In the genomic region with DNA sequence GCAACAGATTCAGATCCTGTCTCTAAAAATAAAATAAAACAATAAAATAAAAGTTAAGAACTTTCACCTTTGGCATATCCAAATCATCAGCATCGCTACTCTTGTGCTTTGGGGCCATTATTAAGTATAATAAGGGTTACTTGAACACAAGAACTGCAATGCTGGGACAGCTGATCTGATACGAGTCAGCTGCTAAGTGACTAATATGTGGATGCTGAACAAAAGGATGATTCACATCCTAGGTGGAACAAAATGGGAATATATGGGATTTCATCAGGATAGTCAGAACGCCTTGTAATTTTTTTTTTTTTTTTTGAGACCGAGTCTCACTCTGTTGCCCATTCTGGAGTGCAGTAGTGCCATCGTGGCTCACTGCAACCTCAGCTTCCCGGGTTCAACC, we compare ENCODE assay signal across 15 cellular contexts. TPM values are rescaled to one million over a fixed set of nuclear protein-coding genes. Genes with fewer than 3 reads are reported as not detected.
DNase-seq lines count a peak whose midpoint lies in the region; ATAC-seq and TF ChIP-seq lines count a peak whose summit lies in the region.
"Had no signal": no experiment of that assay in that cellular context is flagged by ENCODE, and none has a peak within 500 bp of the region (broad histone marks: within the 10 kb centered on the region; RNA-seq: fewer than 3 reads in every experiment).

No MANE protein-coding gene starts in this region.

- H3K9me3 ChIP-seq in GM23248 (ENCODE audit: low read depth) (no peaks in the 10 kb centered on the region), RWPE2 (ENCODE audit: severe bottlenecking) (no peaks in the 10 kb centered on the region), testis (no peaks in the 10 kb centered on the region), left ventricle myocardium inferior (replicated peaks) (no peaks in the 10 kb centered on the region)
- H3K9me3 ChIP-seq: ascending aorta, right atrium auricular region, stomach had no signal

- ATAC-seq in RWPE2 (ENCODE audit: low read depth) = peak; percentile 95

- no peak overlapping the region for H3K4me2 ChIP-seq in GM23248 (ENCODE audit: unreplicated experiment)

- no peaks in the 10 kb centered on the region for H3K9me2 ChIP-seq in GM23248 (ENCODE audit: insufficient read depth)

- H3K27ac ChIP-seq in GM23248 (no peak overlapping the region), RWPE2 (ENCODE audit: poor library complexity, severe bottlenecking) (peak overlapping the region; percentile 17), testis (no peak overlapping the region), left ventricle myocardium inferior (replicated peaks) (no peak overlapping the region)
- H3K27ac ChIP-seq: ascending aorta, right atrium auricular region, stomach had no signal

- intact Hi-C loops in testis (cut with DNase I; ENCODE audit: low total_unique reads) = no loop called here
- intact Hi-C loops in left ventricle myocardium inferior (cut with micrococcal nuclease) = no loop called here

- no peak overlapping the region for H3K9ac ChIP-seq in GM23248

- peak; percentile 79 for DNase-seq in GM23248
- DNase-seq in RWPE2 (ENCODE audit: low spot score) = no peak
- peak; percentile 49 for DNase-seq in fibroblast of gingiva (ENCODE audit: low read depth)
- peak; percentile 50 for DNase-seq in retinal pigment epithelial cell (ENCODE audit: low read depth)
- DNase-seq in testis = no peak
- DNase-seq in activated effector memory CD4-positive, alpha-beta T cell treated with anti-CD3 and anti-CD28 coated beads, Interleukin-2, amount 50 U/mL, for 16 hours = no peak
- no peak for DNase-seq in left ventricle myocardium inferior
- DNase-seq: activated CD4-positive, CD25-positive, alpha-beta regulatory T cell; activated T-cell treated with anti-CD3 and anti-CD28 coated beads for 4 hours; Calu3; NCI-H1417 treated with DMSO at 0.1 percent for 48 hours; NCI-H748 treated with DMSO at 0.1 percent for 48 hours; stomach had no signal

- TF ChIP-seq CTCF in RWPE2 (IDR thresholded peaks at IDR 0.05; ENCODE audit: poor library complexity, severe bottlenecking) (no peak), retinal pigment epithelial cell (conservative IDR thresholded peaks at IDR 0.05; ENCODE audit: low read depth, low read length) (no peak), testis (IDR thresholded peaks at IDR 0.05) (no peak), left ventricle myocardium inferior (IDR thresholded peaks at IDR 0.05; ENCODE audit: borderline replicate concordance) (no peak)

- H3F3A ChIP-seq in GM23248 (ENCODE audit: insufficient read depth) = peaks cover 8% of the 10 kb centered on the region; the same call in 1 of the 2 replicates

- H3K36me3 ChIP-seq in GM23248 (ENCODE audit: low read depth) (no peaks in the 10 kb centered on the region), RWPE2 (ENCODE audit: low read depth) (peaks cover 88% of the 10 kb centered on the region), testis (ENCODE audit: low read depth, missing control alignments) (no peaks in the 10 kb centered on the region), left ventricle myocardium inferior (no peaks in the 10 kb centered on the region)
- H3K36me3 ChIP-seq: ascending aorta, right atrium auricular region, stomach had no signal

- H3K4me1 ChIP-seq in GM23248 (ENCODE audit: insufficient read depth) = 0 out of 2 replicates have a peak, but pooled peaks cover 3% of the 10 kb centered on the region
- peaks cover 8% of the 10 kb centered on the region for H3K4me1 ChIP-seq in RWPE2 (ENCODE audit: insufficient read depth, poor library complexity, severe bottlenecking)
- no peaks in the 10 kb centered on the region for H3K4me1 ChIP-seq in testis
- H3K4me1 ChIP-seq in left ventricle myocardium inferior = no peaks in the 10 kb centered on the region
- H3K4me1 ChIP-seq: ascending aorta, right atrium auricular region, stomach had no signal

- TF ChIP-seq POLR2A in testis (IDR thresholded peaks at IDR 0.05) = no peak

- H4K20me1 ChIP-seq in GM23248 (ENCODE audit: insufficient read depth) = no peaks in the 10 kb centered on the region

- H2AFZ ChIP-seq in GM23248 = no peak overlapping the region

- H3K79me2 ChIP-seq in GM23248 (ENCODE audit: insufficient read depth) = peaks cover 14% of the 10 kb centered on the region; the same call in 1 of the 2 replicates

- H3K27me3 ChIP-seq in GM23248 (replicated peaks; ENCODE audit: insufficient read depth) (no peaks in the 10 kb centered on the region), RWPE2 (ENCODE audit: insufficient read depth, poor library complexity, severe bottlenecking) (no peaks in the 10 kb centered on the region), testis (no peaks in the 10 kb centered on the region), left ventricle myocardium inferior (ENCODE audit: low read depth) (no peaks in the 10 kb centered on the region)
- H3K27me3 ChIP-seq: ascending aorta, right atrium auricular region, stomach had no signal

- whole genome bisulfite sequencing in GM23248 (ENCODE audit: low coverage in 1 of 2, low lambda C conversion rate in 2 of 2, missing lambda C conversion rate in 2 of 2), 2 experiments = 61 to 65% methylated on average over 6 of the region's 6 CpGs
- WGBS in testis, 2 donors = 94% methylated on average over 6 of the region's 6 CpGs

- in situ Hi-C loops in GM23248 (cut with MboI) = no loop called here

- no peak overlapping the region for H3K4me3 ChIP-seq in GM23248
- H3K4me3 ChIP-seq in RWPE2 (ENCODE audit: severe bottlenecking) = no peak overlapping the region
- H3K4me3 ChIP-seq in retinal pigment epithelial cell (ENCODE audit: low read length) = no peak overlapping the region
- H3K4me3 ChIP-seq in testis = no peak overlapping the region
- no peak overlapping the region for H3K4me3 ChIP-seq in left ventricle myocardium inferior
- H3K4me3 ChIP-seq: ascending aorta, right atrium auricular region, stomach had no signal

RNA-seq across cellular contexts. Expression of a gene that starts 29.7 kb away (rescaled TPM):
- 9.4 and 23.4 TPM in 2 replicates for total RNA-seq in GM23248 (2014; rRNA removed; shearing (Covaris generic))
- polyA plus RNA-seq in GM23248 (2016; fragmentation: Nextera tagmentation; extraction: Ambion mirVana) (8.1 and 10.2 TPM in 2 replicates), testis (ENCODE audit: insufficient read depth, low read depth, low replicate concordance) (53.9 TPM)
- total RNA-seq in testis (10 to 100 TPM; 38.6 to 66.2 TPM), left ventricle myocardium inferior (0.85 TPM)
- total RNA-seq: ascending aorta had no signal

RNA-seq across cellular contexts. Expression of a gene that starts 48.3 kb away (rescaled TPM):
- total RNA-seq in GM23248 (2014; rRNA removed; shearing (Covaris generic)) = not detected in 2 replicates
- polyA plus RNA-seq in GM23248 (2016; fragmentation: Nextera tagmentation; extraction: Ambion mirVana) (not detected in 2 replicates), testis (ENCODE audit: insufficient read depth, low read depth, low replicate concordance) (47.4 TPM)
- total RNA-seq in testis (100 to 1,000 TPM; 140 to 245 TPM), left ventricle myocardium inferior (8.2 TPM)
- total RNA-seq: ascending aorta had no signal

Comparison
In these comparisons a context has a peak if more than half of its experiments do, and no peak if none do; other contexts are left out.
1. DNase-seq: peak in GM23248 (single experiment), fibroblast of gingiva (single experiment) and retinal pigment epithelial cell (single experiment); none in RWPE2 (single experiment), testis (single experiment), activated effector memory CD4-positive, alpha-beta T cell treated with anti-CD3 and anti-CD28 coated beads, Interleukin-2, amount 50 U/mL, for 16 hours (single experiment) and left ventricle myocardium inferior (single experiment).
2. RNA of a gene that starts 48.3 kb away (total RNA-seq): 140 to 245 TPM in testis; 8.2 TPM in left ventricle myocardium inferior (single experiment) and not detected in GM23248; every median in the first group is over 10 times any median in the second.